2 cellular contexts compared by ENCODE assay signal in genomic region chr1:153796786-153797659, GRCh38.
TF ChIP-seq lines count a peak whose summit lies in the region.

No MANE protein-coding gene starts in this region.

TF ChIP-seq in GM23338, 12 proteins besides CTCF, POLR2A, EP300 and RAD21 (continued from another document):
- TF ChIP-seq REST (IDR thresholded peaks at IDR 0.05; ENCODE audit: unreplicated experiment) (no peak), STAT1 (IDR thresholded peaks at IDR 0.05; ENCODE audit: unreplicated experiment) (no peak), ZNF462 (CRISPR knock-in tag; IDR thresholded peaks at IDR 0.05) (no peak), NANOG (IDR thresholded peaks at IDR 0.05; ENCODE audit: borderline replicate concordance) (no peak), ZNF331 (CRISPR knock-in tag; IDR thresholded peaks at IDR 0.05; ENCODE audit: low read depth) (no peak), EZH2phosphoT487 (IDR thresholded peaks at IDR 0.05; ENCODE audit: unreplicated experiment) (no peak), ZNF114 (CRISPR knock-in tag; IDR thresholded peaks at IDR 0.05) (no peak), POLR2AphosphoS5 (IDR thresholded peaks at IDR 0.05; ENCODE audit: low read depth) (no peak), CREB1 (CRISPR knock-in tag; IDR thresholded peaks at IDR 0.05; ENCODE audit: low read depth) (no peak), ETS1 (IDR thresholded peaks at IDR 0.05) (no peak), EZH2 (IDR thresholded peaks at IDR 0.05; ENCODE audit: low read depth, unreplicated experiment) (no peak)

TF ChIP-seq in GM12878, 131 proteins besides CTCF, POLR2A, EP300 and RAD21 (continued from another document):
- TF ChIP-seq CEBPZ (IDR thresholded peaks at IDR 0.05; ENCODE audit: low read depth, low read length) = no peak
- peak; percentile 62; the same call in 1 of the 2 replicates for TF ChIP-seq NBN (IDR thresholded peaks at IDR 0.05)
- TF ChIP-seq TCF3 (IDR thresholded peaks at IDR 0.05; ENCODE audit: borderline replicate concordance, insufficient read depth, low read depth, low read length) = peak; percentile 67; the same call in 1 of the 2 replicates
- peak; percentile 83; the same call in 1 of the 2 replicates for TF ChIP-seq ZBTB33 (IDR thresholded peaks at IDR 0.05)
- peak; percentile 33; the same call in 1 of the 2 replicates for TF ChIP-seq RUNX3 (IDR thresholded peaks at IDR 0.05; ENCODE audit: low read length)
- peak; percentile 93 for TF ChIP-seq SMC3 (IDR thresholded peaks at IDR 0.05; ENCODE audit: borderline replicate concordance, low read length)
- TF ChIP-seq YY1 (IDR thresholded peaks at IDR 0.05; ENCODE audit: low read depth, low read length) = peak; percentile 67
- peak; percentile 28; the same call in 1 of the 2 replicates for TF ChIP-seq HCFC1 (IDR thresholded peaks at IDR 0.05; ENCODE audit: low read length)
- TF ChIP-seq TCF12 (IDR thresholded peaks at IDR 0.05; ENCODE audit: low read depth, low read length) = peak; percentile 77
- no peak for TF ChIP-seq CHD1 (IDR thresholded peaks at IDR 0.05; ENCODE audit: low read depth, low read length)
- TF ChIP-seq SMARCA5 (IDR thresholded peaks at IDR 0.05) = 0 out of 2 replicates have a peak, but pooled peaks have one; percentile 38
- no peak for TF ChIP-seq SIN3A (IDR thresholded peaks at IDR 0.05; ENCODE audit: low read depth, low read length)
